19 cellular contexts compared by ENCODE assay signal in the genomic region with DNA sequence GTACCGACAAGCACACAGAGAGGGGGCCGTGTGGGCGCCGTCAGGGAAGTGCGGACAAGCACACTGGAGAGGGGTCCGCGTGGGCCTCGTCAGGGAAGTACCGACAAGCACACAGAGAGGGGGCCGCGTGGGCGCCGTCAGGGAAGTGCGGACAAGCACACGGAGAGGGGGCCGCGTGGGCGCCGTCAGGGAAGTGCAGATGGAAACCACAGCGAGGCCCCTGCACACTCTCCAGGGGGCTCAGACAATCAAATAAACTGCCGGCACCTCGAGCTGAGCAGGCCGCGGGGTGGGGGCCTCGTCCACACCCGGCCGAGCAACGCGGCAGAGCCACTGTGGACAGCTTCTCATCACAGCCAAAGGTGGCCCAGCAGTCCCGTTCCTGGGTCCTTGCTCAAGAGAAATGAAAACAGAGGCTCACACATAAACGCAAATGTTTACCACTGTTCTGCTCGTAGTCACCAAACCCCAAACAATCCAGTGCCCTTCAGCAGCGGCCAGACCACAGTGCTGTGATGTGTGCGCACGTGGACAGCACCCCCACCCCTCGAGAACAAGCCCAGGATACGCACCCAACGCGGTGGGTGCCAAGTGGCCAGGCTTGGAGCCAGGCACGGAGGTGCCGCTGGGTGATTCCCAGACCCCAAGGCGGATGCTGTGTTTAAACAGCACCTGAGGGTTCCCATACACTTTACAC. TPM values are rescaled to one million over a fixed set of nuclear protein-coding genes. Genes with fewer than 3 reads are reported as not detected.
DNase-seq lines count a peak whose midpoint lies in the region; ATAC-seq and TF ChIP-seq lines count a peak whose summit lies in the region.
"Had no signal": no experiment of that assay in that cellular context is flagged by ENCODE, and none has a peak within 500 bp of the region (broad histone marks: within the 10 kb centered on the region; RNA-seq: fewer than 3 reads in every experiment).

No MANE protein-coding gene starts in this region.

- ATAC-seq in Right ventricle myocardium inferior: no peak
- no peak for ATAC-seq in left ventricle myocardium superior
- ATAC-seq in gastroesophageal sphincter: no peak
- ATAC-seq in upper lobe of right lung: no peak
- no peak for ATAC-seq in activated CD4-positive, CD25-positive, alpha-beta regulatory T cell treated with anti-CD3 and anti-CD28 coated beads, Interleukin-2, amount 50 U/mL, for 24 hours
- no peak for ATAC-seq in omental fat pad (ENCODE audit: low FRiP score)
- ATAC-seq: activated CD8-positive, alpha-beta T cell treated with anti-CD3 and anti-CD28 coated beads for 36 hours; sciatic nerve had no signal

- TF ChIP-seq CTCF in gastroesophageal sphincter (IDR thresholded peaks at IDR 0.05) (no peak), upper lobe of right lung (IDR thresholded peaks at IDR 0.05) (no peak), omental fat pad (IDR thresholded peaks at IDR 0.05) (no peak)

- H3K79me2 ChIP-seq in mesendoderm (ENCODE audit: control insufficient read depth, insufficient read depth, low read length): no peaks in the 10 kb centered on the region

- no peak overlapping the region for H2BK15ac ChIP-seq in mesendoderm (replicated peaks; ENCODE audit: low read depth)

- TF ChIP-seq EP300 in gastroesophageal sphincter (IDR thresholded peaks at IDR 0.05): no peak

- intact Hi-C loops in Right ventricle myocardium inferior (cut with DNase I) (no loop called here), left ventricle myocardium superior (cut with micrococcal nuclease) (no loop called here), upper lobe of right lung (cut with DNase I) (no loop called here)

- H3K27ac ChIP-seq in gastroesophageal sphincter: peak overlapping the region in 3 of 4 donors; percentile 76 to 85 (median 78)
- no peak overlapping the region for H3K27ac ChIP-seq in upper lobe of right lung
- no peak overlapping the region for H3K27ac ChIP-seq in mesendoderm (ENCODE audit: low read depth, low read length)
- H3K27ac ChIP-seq: epithelial cell of prostate, neutrophil, SJSA1 had no signal

- H3K27me3 ChIP-seq in gastroesophageal sphincter (no peaks in the 10 kb centered on the region), upper lobe of right lung (peaks cover under 1% of the 10 kb centered on the region), mesendoderm (ENCODE audit: insufficient read depth, low read length, poor library complexity) (no peaks in the 10 kb centered on the region)
- H3K27me3 ChIP-seq: Peyer's patch had no signal

- no peaks in the 10 kb centered on the region for H3K9me3 ChIP-seq in gastroesophageal sphincter
- H3K9me3 ChIP-seq in upper lobe of right lung: no peaks in the 10 kb centered on the region
- H3K9me3 ChIP-seq: neutrophil, SJSA1 had no signal

- H3K4ac ChIP-seq in mesendoderm (ENCODE audit: low read depth, low read length): no peak overlapping the region

- 69 to 100% methylated on average over 1 to 3 of the region's 42 CpGs for WGBS in gastroesophageal sphincter (ENCODE audit: low coverage in 1 of 2), 2 donors
- no CpG with 5 or more reads among the region's 42 CpGs for WGBS in mesendoderm (ENCODE audit: extremely low coverage, insufficient coverage, low lambda C conversion rate)

- H3K36me3 ChIP-seq in gastroesophageal sphincter (peaks cover 0 to 29% of the 10 kb centered on the region in 2 donors), upper lobe of right lung (peaks cover 17% of the 10 kb centered on the region), mesendoderm (ENCODE audit: control insufficient read depth, insufficient read depth, low read length) (no peaks in the 10 kb centered on the region)

- H3K56ac ChIP-seq in mesendoderm (ENCODE audit: low read length): no peak overlapping the region

- no peak overlapping the region for H4K5ac ChIP-seq in mesendoderm (ENCODE audit: low read length)

- no peak overlapping the region for H2BK120ac ChIP-seq in mesendoderm (ENCODE audit: low read depth, low read length)

- peak; percentile 45 for DNase-seq in Right ventricle myocardium inferior (ENCODE audit: missing footprints)
- no peak for DNase-seq in left ventricle myocardium superior
- peak; percentile 36 for DNase-seq in occipital lobe (lab: John Stamatoyannopoulos, UW)
- DNase-seq in upper lobe of right lung: peak; percentile 52
- no peak for DNase-seq in omental fat pad (ENCODE audit: low spot score)
- no peak for DNase-seq in mesendoderm
- DNase-seq: GF-D8, NCI-H1048, NCI-H1694 treated with DMSO at 0.1 percent for 48 hours, NCI-H2171 treated with DMSO at 0.1 percent for 48 hours had no signal

- no peak overlapping the region for H3K4me2 ChIP-seq in mesendoderm (ENCODE audit: low read length)

- no peak overlapping the region for H2BK5ac ChIP-seq in mesendoderm (ENCODE audit: low read length)

- no peaks in the 10 kb centered on the region for H3K79me1 ChIP-seq in mesendoderm (ENCODE audit: low read length)

- H3K18ac ChIP-seq in mesendoderm (ENCODE audit: low read length): no peak overlapping the region

- no peak overlapping the region for H3K4me3 ChIP-seq in gastroesophageal sphincter
- H3K4me3 ChIP-seq in upper lobe of right lung: no peak overlapping the region
- no peak overlapping the region for H3K4me3 ChIP-seq in mesendoderm (ENCODE audit: low read length)
- H3K4me3 ChIP-seq: Peyer's patch, SJSA1 had no signal

- no peak for TF ChIP-seq POLR2A in gastroesophageal sphincter (IDR thresholded peaks at IDR 0.05)

- H2AK5ac ChIP-seq in mesendoderm (ENCODE audit: low read length): no peak overlapping the region

- H3K4me1 ChIP-seq in gastroesophageal sphincter (peaks cover 7 to 71% (median 40%) of the 10 kb centered on the region in 3 donors), upper lobe of right lung (peaks cover 21% of the 10 kb centered on the region), mesendoderm (ENCODE audit: control insufficient read depth, low read depth, low read length) (no peaks in the 10 kb centered on the region)

- no peak overlapping the region for H3K23ac ChIP-seq in mesendoderm (ENCODE audit: low read length)

- no peak overlapping the region for H4K8ac ChIP-seq in mesendoderm (ENCODE audit: low read depth, low read length)

- H3K9ac ChIP-seq in mesendoderm (ENCODE audit: low read length): no peak overlapping the region

RNA-seq across cellular contexts. Expression of a gene that starts 24.7 kb away (rescaled TPM):
- total RNA-seq in Right ventricle myocardium inferior (34.5 TPM), left ventricle myocardium superior (34.8 TPM), gastroesophageal sphincter (10 to 100 TPM; 13.3 to 42.8 (median 32.0) TPM), occipital lobe (16.2 TPM), upper lobe of right lung (16.1 TPM), omental fat pad (1 to 10 TPM; 3.9 to 7.8 (median 5.5) TPM)
- polyA plus RNA-seq in mesendoderm (2013, experiment 1 of 2): 0.06 TPM
- polyA plus RNA-seq in mesendoderm (2013, experiment 2 of 2): 0.06 TPM
- total RNA-seq: HepG2, SJSA1 had no signal

RNA-seq across cellular contexts. Expression of a gene that starts 56.3 kb away (rescaled TPM):
- total RNA-seq in Right ventricle myocardium inferior: 2.0 TPM
- total RNA-seq in left ventricle myocardium superior: 1.6 TPM
- 1 to 10 TPM; 2.1 to 8.7 (median 3.8) TPM for total RNA-seq in gastroesophageal sphincter
- total RNA-seq in occipital lobe: 5.9 TPM
- 13.2 TPM for total RNA-seq in upper lobe of right lung
- total RNA-seq in omental fat pad: 1 to 10 TPM; 1.1 to 2.0 (median 1.7) TPM
- 3.7 TPM for polyA plus RNA-seq in mesendoderm (2013, experiment 1 of 2)
- polyA plus RNA-seq in mesendoderm (2013, experiment 2 of 2): 3.9 TPM

Comparison
In these comparisons a context has a peak if more than half of its experiments do, and no peak if none do; other contexts are left out.
1. DNase-seq: peak in Right ventricle myocardium inferior (single experiment), occipital lobe (single experiment) and upper lobe of right lung (single experiment); none in left ventricle myocardium superior (single experiment), omental fat pad (single experiment) and mesendoderm (single experiment).
2. H3K27ac ChIP-seq: peak in gastroesophageal sphincter (3 of 4); none in upper lobe of right lung (single experiment) and mesendoderm (single experiment).